Comparison of ENCODE assay signal across 8 cellular contexts in genomic region chr11:10454902-10455631, GRCh38. TPM values are rescaled to one million over a fixed set of nuclear protein-coding genes. Genes with fewer than 3 reads are reported as not detected.
DNase-seq lines count a peak whose midpoint lies in the region; ATAC-seq and TF ChIP-seq lines count a peak whose summit lies in the region.

TSS of gene AMPD3 (plus strand) at chr11:10455264. CDS start at chr11:10461520, 6,256 bp downstream.

- peaks cover 70 to 84% (median 82%) of the 10 kb centered on the region in 3 donors for H3K4me1 Mint-ChIP-seq in CD8-positive, alpha-beta memory T cell

- intact Hi-C loops in sigmoid colon (cut with DNase I): no loop called here

- ATAC-seq in GM21786 (IDR thresholded peaks at IDR 0.05; ENCODE audit: unreplicated experiment): peak; percentile 12
- ATAC-seq in HG03469 (IDR thresholded peaks at IDR 0.05; ENCODE audit: unreplicated experiment): no peak

- peaks cover 0 to under 1% of the 10 kb centered on the region in 2 donors for H3K27me3 Mint-ChIP-seq in CD8-positive, alpha-beta memory T cell

- WGBS in sigmoid colon, 2 donors: 65 to 78% methylated on average over 11 of the region's 11 CpGs

- peaks cover 68% of the 10 kb centered on the region for H3K4me1 ChIP-seq in CD8-positive, alpha-beta memory T cell (ENCODE audit: insufficient read depth, low read length)
- H3K4me1 ChIP-seq in sigmoid colon: peaks cover 0 to 26% (median 23%) of the 10 kb centered on the region in 4 donors

- TF ChIP-seq EP300 in sigmoid colon (IDR thresholded peaks at IDR 0.05): no peak

- H3K27ac Mint-ChIP-seq in CD8-positive, alpha-beta memory T cell: peak within 1 kb of the TSS; percentile 94 to 99 (median 97)

- CTCF ChIA-PET in CD8-positive, alpha-beta memory T cell (lab: Charles Lee): interaction anchor here (1.2 to 2.6 kb wide), 8 partner anchors 11 to 86 kb away, joined by 3 to 19 read pairs (median 6); partner anchors contain the start of gene RNF141

- no peak for DNase-seq in CD8-positive, alpha-beta memory T cell
- DNase-seq in NCI-H2081 treated with DMSO at 0.1 percent for 48 hours (lab: John Stamatoyannopoulos, UW): peak; percentile 81
- DNase-seq in activated CD8-positive, alpha-beta memory T cell treated with anti-CD3 and anti-CD28 coated beads, Interleukin-2, amount 50 U/mL, for 48 hours: peak; percentile 57
- peak; percentile 27 for DNase-seq in germinal center (ENCODE audit: low spot score)
- DNase-seq in sigmoid colon: peak; percentile 80
- no peak for DNase-seq in activated gamma-delta T cell treated with Interleukin-2 at 50 U/mL for 16 hours

- peak within 1 kb of the TSS; percentile 87 to 97 (median 93) for H3K4me3 Mint-ChIP-seq in CD8-positive, alpha-beta memory T cell

- H3K9me3 ChIP-seq in CD8-positive, alpha-beta memory T cell (ENCODE audit: low read length): no peaks in the 10 kb centered on the region
- no peaks in the 10 kb centered on the region for H3K9me3 ChIP-seq in sigmoid colon

- H3K36me3 ChIP-seq in CD8-positive, alpha-beta memory T cell (ENCODE audit: insufficient read depth, low read length): no peaks in the 10 kb centered on the region
- H3K36me3 ChIP-seq in sigmoid colon: no peaks in the 10 kb centered on the region

- POLR2A ChIA-PET in CD8-positive, alpha-beta memory T cell (lab: Charles Lee): interaction anchor here (0.6 to 1.5 kb wide), 3 partner anchors 85 to 351 kb away, joined by 3 to 4 read pairs (median 3); no protein-coding TSS in a partner anchor

- H3K36me3 Mint-ChIP-seq in CD8-positive, alpha-beta memory T cell: peaks cover 0 to 2% (median 0%) of the 10 kb centered on the region in 3 donors

- H3K4me3 ChIP-seq in CD8-positive, alpha-beta memory T cell (ENCODE audit: low read length): peak within 1 kb of the TSS; percentile 71
- H3K4me3 ChIP-seq in sigmoid colon: peak within 1 kb of the TSS in 3 of 4 donors; percentile 20 to 35 (median 28)

- no peak for TF ChIP-seq POLR2A in sigmoid colon (IDR thresholded peaks at IDR 0.05)

- H3K27me3 ChIP-seq in CD8-positive, alpha-beta memory T cell (ENCODE audit: insufficient read depth, low read length, poor library complexity, severe bottlenecking): no peaks in the 10 kb centered on the region
- peaks cover 4 to 18% (median 6%) of the 10 kb centered on the region in 3 donors for H3K27me3 ChIP-seq in sigmoid colon

- TF ChIP-seq CTCF in sigmoid colon (IDR thresholded peaks at IDR 0.05): no peak

- no peaks in the 10 kb centered on the region for H3K9me3 Mint-ChIP-seq in CD8-positive, alpha-beta memory T cell

- H3K27ac ChIP-seq in CD8-positive, alpha-beta memory T cell (ENCODE audit: low read depth, low read length): peak within 1 kb of the TSS; percentile 70
- peak within 1 kb of the TSS; percentile 45 to 69 (median 56) for H3K27ac ChIP-seq in sigmoid colon

RNA-seq across cellular contexts. Expression of gene AMPD3, which starts in this region (rescaled TPM):
- total RNA-seq in CD8-positive, alpha-beta memory T cell: 10 to 100 TPM; 10.8 to 12.2 TPM
- 12.0 TPM for polyA plus RNA-seq in CD8-positive, alpha-beta memory T cell
- 1 to 10 TPM; 4.3 to 6.4 (median 4.8) TPM for total RNA-seq in sigmoid colon
- 1 to 10 TPM; 4.2 to 8.1 (median 5.1) TPM for polyA plus RNA-seq in sigmoid colon

Comparison
In these comparisons a context has a peak if more than half of its experiments do, and no peak if none do; other contexts are left out.
1. DNase-seq: peak in NCI-H2081 treated with DMSO at 0.1 percent for 48 hours (single experiment), activated CD8-positive, alpha-beta memory T cell treated with anti-CD3 and anti-CD28 coated beads, Interleukin-2, amount 50 U/mL, for 48 hours (single experiment), germinal center (single experiment) and sigmoid colon (single experiment); none in CD8-positive, alpha-beta memory T cell (0 of 5) and activated gamma-delta T cell treated with Interleukin-2 at 50 U/mL for 16 hours (single experiment).